Comparison of ENCODE assay signal across 10 cellular contexts in genomic region chr6:122726649-122727048, GRCh38. TPM values are rescaled to one million over a fixed set of nuclear protein-coding genes. Genes with fewer than 3 reads are reported as not detected.
DNase-seq lines count a peak whose midpoint lies in the region; ATAC-seq, FAIRE-seq and TF ChIP-seq lines count a peak whose summit lies in the region.
"Had no signal": no experiment of that assay in that cellular context is flagged by ENCODE, and none has a peak within 500 bp of the region (broad histone marks: within the 10 kb centered on the region; RNA-seq: fewer than 3 reads in every experiment).

No MANE protein-coding gene starts in this region.

- no peak for TF ChIP-seq POLR2A in body of pancreas (IDR thresholded peaks at IDR 0.05)

- H3K36me3 ChIP-seq in body of pancreas (replicated peaks in 1 of 2; ENCODE audit: insufficient read depth in 1 of 2, low read depth in 2 of 2) = no peaks in the 10 kb centered on the region
- no peaks in the 10 kb centered on the region for H3K36me3 ChIP-seq in pancreas
- H3K36me3 ChIP-seq: BLaER1 treated with 17β-estradiol and CSF1 and Interleukin-3, amounts not matched to agents 10 nM and 100 nM had no signal

- intact Hi-C loops in body of pancreas (cut with DNase I) (no loop called here), pancreas (cut with DNase I) (no loop called here)

- TF ChIP-seq CTCF in body of pancreas (IDR thresholded peaks at IDR 0.05) = peak in 6 of 7 experiments; percentile 12 to 50 (median 40)
- peak in 2 of 4 donors; percentile 26 to 40 for TF ChIP-seq CTCF in pancreas (IDR thresholded peaks at IDR 0.05)

- H3K4me3 ChIP-seq in body of pancreas (no peak overlapping the region), pancreas (no peak overlapping the region)
- H3K4me3 ChIP-seq: BLaER1 treated with 17β-estradiol and CSF1 and Interleukin-3, amounts not matched to agents 10 nM and 100 nM had no signal

- peak; percentile 33 for DNase-seq in NCI-H1105 treated with DMSO at 0.1 percent for 48 hours (lab: John Stamatoyannopoulos, UW)
- no peak for DNase-seq in NCI-H1105 (lab: John Stamatoyannopoulos, UW)
- peak; percentile 34 for DNase-seq in M059J (ENCODE audit: low read depth)
- DNase-seq in body of pancreas = peak in 2 of 4 donors; percentile 13 to 21
- DNase-seq in pancreas = no peak
- DNase-seq in hypothalamus (lab: John Stamatoyannopoulos, UW) = no peak

- ATAC-seq in body of pancreas (no peak), pancreas (peak in 3 of 4 donors; percentile 43 to 67 (median 60)), GM21528 (IDR thresholded peaks at IDR 0.05; ENCODE audit: low FRiP score, unreplicated experiment) (no peak), HG03045 (IDR thresholded peaks at IDR 0.05; ENCODE audit: unreplicated experiment) (no peak)

- peaks cover 0 to 2% of the 10 kb centered on the region in 2 donors for H3K27me3 ChIP-seq in body of pancreas
- H3K27me3 ChIP-seq in pancreas = no peaks in the 10 kb centered on the region
- H3K27me3 ChIP-seq: BLaER1 treated with 17β-estradiol and CSF1 and Interleukin-3, amounts not matched to agents 10 nM and 100 nM had no signal

- FAIRE-seq in pancreas (lab: Jason Lieb, UNC) = no peak

- H3K9me3 ChIP-seq in body of pancreas (no peaks in the 10 kb centered on the region), pancreas (no peaks in the 10 kb centered on the region)
- H3K9me3 ChIP-seq: BLaER1 treated with 17β-estradiol and CSF1 and Interleukin-3, amounts not matched to agents 10 nM and 100 nM had no signal

- no peaks in the 10 kb centered on the region for H3K4me1 ChIP-seq in body of pancreas
- no peaks in the 10 kb centered on the region for H3K4me1 ChIP-seq in pancreas
- H3K4me1 ChIP-seq: BLaER1 treated with 17β-estradiol and CSF1 and Interleukin-3, amounts not matched to agents 10 nM and 100 nM had no signal

- 35 to 46% methylated on average over 2 of the region's 2 CpGs for WGBS in body of pancreas, 2 donors
- WGBS in pancreas, 2 donors = 41 to 44% methylated on average over 2 of the region's 2 CpGs

- H3K27ac ChIP-seq in body of pancreas = no peak overlapping the region
- no peak overlapping the region for H3K27ac ChIP-seq in pancreas
- H3K27ac ChIP-seq: BLaER1 treated with 17β-estradiol and CSF1 and Interleukin-3, amounts not matched to agents 10 nM and 100 nM had no signal

RNA-seq across cellular contexts. Expression of gene FABP7, which starts 52.9 kb away (rescaled TPM):
- total RNA-seq in M059J (2014; rRNA removed; shearing (Covaris generic)) = not detected in 2 replicates
- not detected for total RNA-seq in body of pancreas
- total RNA-seq in pancreas = not detected
- polyA plus RNA-seq in pancreas = not detected
- total RNA-seq: T-helper 2 cell treated with Interferon-gamma antibody and Interleukin-4, amounts not matched to agents 100 ng/mL and 5 ng/mL, for 36 hours had no signal

Comparison
In these comparisons a context has a peak if more than half of its experiments do, and no peak if none do; other contexts are left out.
1. DNase-seq: peak in NCI-H1105 treated with DMSO at 0.1 percent for 48 hours (single experiment) and M059J (single experiment); none in NCI-H1105 (single experiment), pancreas (0 of 6) and hypothalamus (0 of 51).
2. ATAC-seq: peak in pancreas (3 of 4); none in body of pancreas (single experiment), GM21528 (single experiment) and HG03045 (single experiment).